18 cellular contexts compared by ENCODE assay signal in the genomic region with DNA sequence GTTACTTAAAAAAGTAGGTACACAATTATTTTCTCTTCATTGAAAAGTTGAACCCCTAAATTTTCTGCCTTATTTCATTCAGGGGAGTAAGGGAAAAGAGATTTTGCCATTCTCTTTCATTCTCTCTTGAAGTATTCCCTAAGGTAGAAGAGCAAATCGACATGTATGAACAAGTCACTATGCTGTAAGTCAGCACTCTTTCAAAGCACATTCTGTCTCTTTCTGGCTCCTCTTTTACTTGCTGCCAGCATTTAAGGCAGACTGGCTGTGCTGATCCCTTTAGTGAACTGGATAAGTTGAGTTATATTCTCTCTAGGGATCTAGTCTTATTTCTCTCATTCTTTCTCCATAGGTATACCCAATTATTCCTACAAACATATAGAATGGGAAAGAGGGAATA.
"Had no signal": no experiment of that assay in that cellular context is flagged by ENCODE, and none has a peak within 500 bp of the region (broad histone marks: within the 10 kb centered on the region; RNA-seq: fewer than 3 reads in every experiment).

No MANE protein-coding gene starts in this region.

- DNase-seq: activated CD4-positive, alpha-beta T cell treated with anti-CD3 and anti-CD28 coated beads for 48 hours; activated CD4-positive, alpha-beta T cell treated with anti-CD3 and anti-CD28 coated beads, Interleukin-2, amount 50 U/mL, for 4 hours; activated CD4-positive, CD25-positive, alpha-beta regulatory T cell treated with anti-CD3 and anti-CD28 coated beads, Interleukin-2, amount 50 U/mL, for 72 hours; activated CD8-positive, alpha-beta memory T cell treated with anti-CD3 and anti-CD28 coated beads, Interleukin-2, amount 10 ng/mL, durations not matched to agents 7 days and 5 days; activated effector memory CD4-positive, alpha-beta T cell treated with Interleukin-2 at 50 U/mL for 16 hours; activated naive CD4-positive, alpha-beta T cell; activated T-cell treated with anti-CD3 and anti-CD28 coated beads, Interleukin-2, amount 50 U/mL, for 24 hours; aorta; MM.1S; NCI-H1105; NCI-H1436 treated with DMSO at 0.1 percent for 48 hours; NCI-H187 treated with DMSO at 0.1 percent for 48 hours; NCI-H2081 treated with DMSO at 0.1 percent for 48 hours; NCI-H446 treated with DMSO at 0.1 percent for 48 hours; NCI-H526; NCI-H82; SHP77 treated with DMSO at 0.1 percent for 48 hours had no signal

- FAIRE-seq: RCC 7860 had no signal
